Comparison of ENCODE assay signal across 13 cellular contexts in the genomic region with DNA sequence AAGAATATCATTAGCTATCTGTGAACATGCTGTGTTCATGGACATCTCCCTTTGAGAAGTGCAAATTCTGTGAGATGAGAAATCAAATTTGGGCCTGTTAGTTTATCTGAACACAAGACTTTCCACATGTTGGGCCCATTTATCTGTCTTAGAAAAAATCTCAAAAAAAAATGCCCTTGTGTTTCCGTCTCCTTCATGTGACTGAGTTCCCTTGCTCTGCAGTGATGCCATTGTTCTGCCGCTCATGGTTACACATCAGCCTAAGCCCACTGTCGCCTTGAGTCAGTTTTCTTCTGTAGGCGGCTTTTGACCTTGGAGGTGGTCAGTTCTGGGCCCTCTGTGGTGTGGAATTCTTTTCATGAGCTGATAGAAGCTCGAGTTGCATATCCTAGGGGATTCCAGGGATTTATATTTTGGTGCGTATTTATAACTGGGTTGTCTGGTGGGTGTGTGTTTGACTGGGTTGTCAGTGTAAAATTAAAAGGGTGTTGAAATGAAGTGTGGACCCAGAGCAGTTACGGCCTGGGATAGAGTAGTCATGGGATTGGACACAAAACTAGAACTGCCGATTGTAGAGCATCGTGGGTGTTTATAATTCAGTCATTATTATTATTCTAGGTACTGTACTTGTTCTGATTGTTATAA.
DNase-seq lines count a peak whose midpoint lies in the region; ATAC-seq and TF ChIP-seq lines count a peak whose summit lies in the region.
"Had no signal": no experiment of that assay in that cellular context is flagged by ENCODE, and none has a peak within 500 bp of the region (broad histone marks: within the 10 kb centered on the region; RNA-seq: fewer than 3 reads in every experiment).

No MANE protein-coding gene starts in this region.

- H3K27ac Mint-ChIP-seq in activated CD4-positive, alpha-beta memory T cell treated with anti-CD3 and anti-CD28 coated beads, Interleukin-2, amount 10 ng/mL, durations not matched to agents 7 days and 5 days: peak overlapping the region; percentile 27
- H3K27ac Mint-ChIP-seq in activated CD4-positive, alpha-beta memory T cell treated with anti-CD3 and anti-CD28 coated beads for 36 hours: no peak overlapping the region
- peak overlapping the region; percentile 81 for H3K27ac Mint-ChIP-seq in activated CD8-positive, alpha-beta T cell treated with anti-CD3 and anti-CD28 coated beads, Interleukin-2, amount 10 ng/mL, durations not matched to agents 7 days and 5 days

- peaks cover 64% of the 10 kb centered on the region for H3K79me2 ChIP-seq in hepatocyte

- TF ChIP-seq CTCF in hepatocyte (IDR thresholded peaks at IDR 0.05; ENCODE audit: poor library complexity): no peak

- H3K4me3 Mint-ChIP-seq in activated CD4-positive, alpha-beta memory T cell treated with anti-CD3 and anti-CD28 coated beads, Interleukin-2, amount 10 ng/mL, durations not matched to agents 7 days and 5 days: no peak overlapping the region
- H3K4me3 Mint-ChIP-seq in activated CD4-positive, alpha-beta memory T cell treated with anti-CD3 and anti-CD28 coated beads for 36 hours: no peak overlapping the region
- H3K4me3 Mint-ChIP-seq in activated CD8-positive, alpha-beta T cell treated with anti-CD3 and anti-CD28 coated beads, Interleukin-2, amount 10 ng/mL, durations not matched to agents 7 days and 5 days: peak overlapping the region; percentile 34

- no peaks in the 10 kb centered on the region for H3K9me3 Mint-ChIP-seq in activated CD4-positive, alpha-beta memory T cell treated with anti-CD3 and anti-CD28 coated beads, Interleukin-2, amount 10 ng/mL, durations not matched to agents 7 days and 5 days
- H3K9me3 Mint-ChIP-seq in activated CD4-positive, alpha-beta memory T cell treated with anti-CD3 and anti-CD28 coated beads for 36 hours: no peaks in the 10 kb centered on the region
- H3K9me3 Mint-ChIP-seq in activated CD8-positive, alpha-beta T cell treated with anti-CD3 and anti-CD28 coated beads, Interleukin-2, amount 10 ng/mL, durations not matched to agents 7 days and 5 days (ENCODE audit: insufficient read depth): no peaks in the 10 kb centered on the region

- H3K4me2 ChIP-seq in hepatocyte: peak overlapping the region; percentile 78

- H3K4me1 Mint-ChIP-seq in activated CD4-positive, alpha-beta memory T cell treated with anti-CD3 and anti-CD28 coated beads, Interleukin-2, amount 10 ng/mL, durations not matched to agents 7 days and 5 days: peaks cover 75% of the 10 kb centered on the region
- H3K4me1 Mint-ChIP-seq in activated CD4-positive, alpha-beta memory T cell treated with anti-CD3 and anti-CD28 coated beads for 36 hours (ENCODE audit: low read depth): peaks cover 81% of the 10 kb centered on the region
- H3K4me1 Mint-ChIP-seq in activated CD8-positive, alpha-beta T cell treated with anti-CD3 and anti-CD28 coated beads, Interleukin-2, amount 10 ng/mL, durations not matched to agents 7 days and 5 days (ENCODE audit: low read depth): peaks cover 90% of the 10 kb centered on the region

- H3K4me3 ChIP-seq in hepatocyte (no peak overlapping the region), skeletal muscle tissue (ENCODE audit: low read length in 3 of 3) (no peak overlapping the region)
- H3K4me3 ChIP-seq: left lung, testis had no signal

- H3K27ac ChIP-seq in hepatocyte: peak overlapping the region; percentile 66
- H3K27ac ChIP-seq in skeletal muscle tissue (ENCODE audit: low read depth, low read length): peak overlapping the region; percentile 78
- H3K27ac ChIP-seq: left lung had no signal

- no peaks in the 10 kb centered on the region for H3K27me3 ChIP-seq in hepatocyte
- no peaks in the 10 kb centered on the region for H3K27me3 ChIP-seq in skeletal muscle tissue (ENCODE audit: control insufficient read depth in 3 of 3, insufficient read depth in 3 of 3, low read length in 3 of 3)
- H3K27me3 ChIP-seq: left lung, testis had no signal

- H2AFZ ChIP-seq in hepatocyte: no peak overlapping the region

- no peaks in the 10 kb centered on the region for H3K27me3 Mint-ChIP-seq in activated CD4-positive, alpha-beta memory T cell treated with anti-CD3 and anti-CD28 coated beads, Interleukin-2, amount 10 ng/mL, durations not matched to agents 7 days and 5 days
- no peaks in the 10 kb centered on the region for H3K27me3 Mint-ChIP-seq in activated CD4-positive, alpha-beta memory T cell treated with anti-CD3 and anti-CD28 coated beads for 36 hours
- no peaks in the 10 kb centered on the region for H3K27me3 Mint-ChIP-seq in activated CD8-positive, alpha-beta T cell treated with anti-CD3 and anti-CD28 coated beads, Interleukin-2, amount 10 ng/mL, durations not matched to agents 7 days and 5 days (ENCODE audit: low read depth)

- no peaks in the 10 kb centered on the region for H3K9me3 ChIP-seq in hepatocyte (ENCODE audit: low read depth)
- H3K9me3 ChIP-seq in skeletal muscle tissue (ENCODE audit: control insufficient read depth in 3 of 3, low read length in 3 of 3): no peaks in the 10 kb centered on the region
- H3K9me3 ChIP-seq: left lung, testis had no signal

- peak overlapping the region in 1 of 3 donors; percentile 20 for H3K9ac ChIP-seq in skeletal muscle tissue (ENCODE audit: low read depth in 1 of 3, low read length in 3 of 3)

- H4K20me1 ChIP-seq in hepatocyte (ENCODE audit: insufficient read depth, poor library complexity, severe bottlenecking): no peaks in the 10 kb centered on the region

- CTCF ChIA-PET in activated CD4-positive, alpha-beta memory T cell treated with anti-CD3 and anti-CD28 coated beads, Interleukin-2, amount 10 ng/mL, durations not matched to agents 7 days and 5 days (lab: Charles Lee): interaction anchor here (1.0 kb wide), 1 partner anchor 10 kb away, joined by 3 read pairs; no protein-coding TSS in a partner anchor
- CTCF ChIA-PET in activated CD4-positive, alpha-beta memory T cell treated with anti-CD3 and anti-CD28 coated beads for 36 hours (lab: Charles Lee): no interaction called here
- CTCF ChIA-PET in activated CD8-positive, alpha-beta T cell treated with anti-CD3 and anti-CD28 coated beads, Interleukin-2, amount 10 ng/mL, durations not matched to agents 7 days and 5 days (lab: Charles Lee): interaction anchor here (0.8 to 2.8 kb wide), 5 partner anchors 11 to 39 kb away, joined by 4 to 13 read pairs (median 5); no protein-coding TSS in a partner anchor

- DNase-seq in activated CD4-positive, alpha-beta memory T cell treated with anti-CD3 and anti-CD28 coated beads, Interleukin-2, amount 10 ng/mL, durations not matched to agents 7 days and 5 days: no peak
- DNase-seq in activated CD4-positive, alpha-beta memory T cell treated with anti-CD3 and anti-CD28 coated beads for 36 hours: no peak
- no peak for DNase-seq in activated CD8-positive, alpha-beta T cell treated with anti-CD3 and anti-CD28 coated beads, Interleukin-2, amount 10 ng/mL, durations not matched to agents 7 days and 5 days
- DNase-seq in hepatocyte (ENCODE audit: low spot score) (no peak), NCI-H2081 (lab: John Stamatoyannopoulos, UW) (no peak), Ammon's horn (ENCODE audit: low spot score) (no peak)
- DNase-seq: cortex of kidney, left lung, NCI-H1048, NCI-H446 treated with DMSO at 0.1 percent for 48 hours, testis had no signal

- no peak for ATAC-seq in activated CD8-positive, alpha-beta T cell treated with anti-CD3 and anti-CD28 coated beads, Interleukin-2, amount 10 ng/mL, durations not matched to agents 7 days and 5 days
- ATAC-seq in HG03520 (IDR thresholded peaks at IDR 0.05; ENCODE audit: unreplicated experiment): no peak
- ATAC-seq: left lung had no signal

- peaks cover 45% of the 10 kb centered on the region for H3K4me1 ChIP-seq in hepatocyte (ENCODE audit: insufficient read depth)
- H3K4me1 ChIP-seq in skeletal muscle tissue (ENCODE audit: control insufficient read depth in 3 of 3, insufficient read depth in 3 of 3, low read length in 3 of 3): peaks cover 55 to 60% (median 60%) of the 10 kb centered on the region in 3 donors

- H3K36me3 ChIP-seq in hepatocyte (replicated peaks; ENCODE audit: insufficient read depth, low read depth): no peaks in the 10 kb centered on the region
- H3K36me3 ChIP-seq in skeletal muscle tissue (ENCODE audit: control insufficient read depth in 3 of 3, insufficient read depth in 3 of 3, low read length in 3 of 3): no peaks in the 10 kb centered on the region
- H3K36me3 ChIP-seq: left lung had no signal

- intact Hi-C loops in activated CD4-positive, alpha-beta memory T cell treated with anti-CD3 and anti-CD28 coated beads for 36 hours (cut with micrococcal nuclease): loop anchor here (5.0 kb wide), 1 partner anchor 100 kb away; no protein-coding TSS in a partner anchor

- H3K9me2 ChIP-seq in hepatocyte (replicated peaks; ENCODE audit: insufficient read depth): no peaks in the 10 kb centered on the region

- POLR2A ChIA-PET in activated CD4-positive, alpha-beta memory T cell treated with anti-CD3 and anti-CD28 coated beads, Interleukin-2, amount 10 ng/mL, durations not matched to agents 7 days and 5 days (lab: Charles Lee): interaction anchor here (0.6 kb wide), 1 partner anchor 1187 kb away, joined by 3 read pairs; no protein-coding TSS in a partner anchor
- POLR2A ChIA-PET in activated CD4-positive, alpha-beta memory T cell treated with anti-CD3 and anti-CD28 coated beads for 36 hours (lab: Charles Lee): no interaction called here
- POLR2A ChIA-PET in activated CD8-positive, alpha-beta T cell treated with anti-CD3 and anti-CD28 coated beads, Interleukin-2, amount 10 ng/mL, durations not matched to agents 7 days and 5 days (lab: Charles Lee): interaction anchor here (2.3 kb wide), 1 partner anchor 19 kb away, joined by 8 read pairs; no protein-coding TSS in a partner anchor

- WGBS in hepatocyte (ENCODE audit: low lambda C conversion rate, missing lambda C conversion rate): 71% methylated on average over 9 of the region's 9 CpGs

- peaks cover 2% of the 10 kb centered on the region for H3K36me3 Mint-ChIP-seq in activated CD4-positive, alpha-beta memory T cell treated with anti-CD3 and anti-CD28 coated beads, Interleukin-2, amount 10 ng/mL, durations not matched to agents 7 days and 5 days (ENCODE audit: low read depth)
- H3K36me3 Mint-ChIP-seq in activated CD4-positive, alpha-beta memory T cell treated with anti-CD3 and anti-CD28 coated beads for 36 hours: no peaks in the 10 kb centered on the region
- H3K36me3 Mint-ChIP-seq in activated CD8-positive, alpha-beta T cell treated with anti-CD3 and anti-CD28 coated beads, Interleukin-2, amount 10 ng/mL, durations not matched to agents 7 days and 5 days (ENCODE audit: low read depth): peaks cover 12% of the 10 kb centered on the region
